16 cellular contexts compared by ENCODE assay signal in genomic region chr17:50181155-50181554, GRCh38. TPM values are rescaled to one million over a fixed set of nuclear protein-coding genes. Genes with fewer than 3 reads are reported as not detected.
DNase-seq lines count a peak whose midpoint lies in the region; ATAC-seq, FAIRE-seq and TF ChIP-seq lines count a peak whose summit lies in the region.
"Had no signal": no experiment of that assay in that cellular context is flagged by ENCODE, and none has a peak within 500 bp of the region (broad histone marks: within the 10 kb centered on the region; RNA-seq: fewer than 3 reads in every experiment).

No MANE protein-coding gene starts in this region.

- no peak for TF ChIP-seq RAD21 in K562 (CRISPR knock-in tag; conservative IDR thresholded peaks at IDR 0.05 in 1 of 2, IDR thresholded peaks at IDR 0.05 in 1 of 2)

- H3K18ac ChIP-seq in mesenchymal stem cell (ENCODE audit: low read depth in 1 of 2, low read length in 2 of 2): peak overlapping the region in 1 of 2 experiments; percentile 76

- TF ChIP-seq EP300 in K562 (IDR thresholded peaks at IDR 0.05; ENCODE audit: low read length): no peak

- TF ChIP-seq CTCF in HEK293 (tag by site-specific recombination; IDR thresholded peaks at IDR 0.05): no peak
- TF ChIP-seq CTCF in K562 (IDR thresholded peaks at IDR 0.05 in 2 of 3, conservative IDR thresholded peaks at IDR 0.05 in 1 of 3; ENCODE audit: insufficient read depth in 2 of 3, low read depth in 1 of 3, low read length in 3 of 3): no peak

- peak overlapping the region; percentile 0 for H2AK5ac ChIP-seq in mesenchymal stem cell (ENCODE audit: low read length, severe bottlenecking)

- H2BK5ac ChIP-seq in mesenchymal stem cell (ENCODE audit: low read depth, low read length, poor library complexity, severe bottlenecking): no peak overlapping the region

- H4K8ac ChIP-seq in mesenchymal stem cell (ENCODE audit: low read length): no peak overlapping the region

- H3K9ac ChIP-seq in K562 (ENCODE audit: insufficient read depth in 1 of 2, low read depth in 2 of 2, low read length in 2 of 2) (no peak overlapping the region), mesenchymal stem cell (ENCODE audit: low read length) (peak overlapping the region; percentile 42)

- H3K4me2 ChIP-seq in K562 (ENCODE audit: insufficient read depth, low read length) (no peak overlapping the region), mesenchymal stem cell (ENCODE audit: low read length, poor library complexity, severe bottlenecking) (no peak overlapping the region)

- H3K4ac ChIP-seq in mesenchymal stem cell (ENCODE audit: low read depth in 1 of 2, low read length in 2 of 2): no peak overlapping the region

- intact Hi-C loops in K562 (cut with micrococcal nuclease): no loop called here

- 5% methylated on average over 13 of the region's 13 CpGs for WGBS in K562 (ENCODE audit: insufficient coverage, low coverage, missing lambda C conversion rate)
- 94% methylated on average over 11 of the region's 13 CpGs for WGBS in mesenchymal stem cell

- no peaks in the 10 kb centered on the region for H3K79me1 ChIP-seq in mesenchymal stem cell (replicated peaks; ENCODE audit: low read length, poor library complexity, severe bottlenecking)

- H3K27me3 ChIP-seq in K562 (ENCODE audit: control insufficient read depth in 2 of 2, insufficient read depth in 2 of 2, low read length in 2 of 2): peaks cover 31 to 52% of the 10 kb centered on the region in 2 experiments
- H3K27me3 ChIP-seq in mesenchymal stem cell (ENCODE audit: control insufficient read depth in 1 of 2, insufficient read depth in 1 of 2, low read length in 2 of 2): no peaks in the 10 kb centered on the region
- H3K27me3 ChIP-seq: upper lobe of left lung had no signal

- H2BK120ac ChIP-seq in mesenchymal stem cell (ENCODE audit: low read depth, low read length): no peak overlapping the region

- no peak overlapping the region for H2BK15ac ChIP-seq in mesenchymal stem cell (ENCODE audit: low read depth, poor library complexity, severe bottlenecking)

- ATAC-seq in K562: no peak
- ATAC-seq: T-helper 17 cell had no signal

- H3K23ac ChIP-seq in mesenchymal stem cell (ENCODE audit: low read length in 2 of 2): no peak overlapping the region

- H3K14ac ChIP-seq in mesenchymal stem cell (ENCODE audit: low read length in 2 of 2): no peak overlapping the region

- no peak for TF ChIP-seq POLR2A in K562 (conservative IDR thresholded peaks at IDR 0.05)

- H3K4me1 ChIP-seq in HEK293 (ENCODE audit: control insufficient read depth, insufficient read depth, low read length) (peaks cover 11% of the 10 kb centered on the region), K562 (replicated peaks in 1 of 2; ENCODE audit: control insufficient read depth in 2 of 2, insufficient read depth in 2 of 2, low read length in 2 of 2) (peaks cover 8 to 36% of the 10 kb centered on the region in 2 experiments; a peak in 4 of 5 replicates), mesenchymal stem cell (ENCODE audit: control insufficient read depth, insufficient read depth, low read depth, low read length) (peaks cover 57% of the 10 kb centered on the region)

- H4K91ac ChIP-seq in mesenchymal stem cell (ENCODE audit: low read length): peak overlapping the region; percentile 5

- FAIRE-seq in K562 (lab: Jason Lieb, UNC): no peak

- H3K9me1 ChIP-seq in K562 (ENCODE audit: control insufficient read depth, insufficient read depth, low read length): no peaks in the 10 kb centered on the region

- H3K79me2 ChIP-seq in K562 (ENCODE audit: control insufficient read depth, insufficient read depth, low read length): no peaks in the 10 kb centered on the region

- BruUV-seq in K562 (replicated peaks; lab: Mats Ljungman, UMichigan): no TSS peak

- peaks cover 0 to 9% of the 10 kb centered on the region in 2 experiments; a peak in 1 of 3 replicates for H3K36me3 ChIP-seq in HEK293 (ENCODE audit: control insufficient read depth in 2 of 2, insufficient read depth in 1 of 2, low read length in 2 of 2)
- no peaks in the 10 kb centered on the region for H3K36me3 ChIP-seq in K562 (ENCODE audit: control insufficient read depth, insufficient read depth, low read length)
- H3K36me3 ChIP-seq in mesenchymal stem cell (ENCODE audit: control insufficient read depth in 1 of 2, insufficient read depth in 2 of 2, low read depth in 1 of 2, low read length in 2 of 2): peaks cover 25 to 46% of the 10 kb centered on the region in 2 experiments

- no peaks in the 10 kb centered on the region; the same call in 1 of the 2 replicates for H4K20me1 ChIP-seq in K562 (replicated peaks; ENCODE audit: control insufficient read depth, insufficient read depth, low read length)

- H3K27ac ChIP-seq in HEK293 (ENCODE audit: extremely low read depth, low read depth, low read length) (no peak overlapping the region), K562 (ENCODE audit: extremely low read depth, low read depth, low read length) (no peak overlapping the region), mesenchymal stem cell (ENCODE audit: low read length, poor library complexity, severe bottlenecking) (peak overlapping the region; percentile 67), substantia nigra (ENCODE audit: low read depth, low read length, poor library complexity, severe bottlenecking) (peak overlapping the region; percentile 69)
- H3K27ac ChIP-seq: upper lobe of left lung had no signal

- POLR2A ChIA-PET in HEK293 (lab: Yijun Ruan, JAX): no interaction called here
- POLR2A ChIA-PET in K562 (lab: Yijun Ruan, JAX): no interaction called here

- H3K4me3 ChIP-seq in HEK293 (ENCODE audit: low read depth, low read length) (no peak overlapping the region), K562 (no peak overlapping the region), mesenchymal stem cell (ENCODE audit: insufficient read depth in 1 of 2, low read depth in 1 of 2, low read length in 2 of 2) (no peak overlapping the region)
- H3K4me3 ChIP-seq: upper lobe of left lung had no signal

- H2AFZ ChIP-seq in K562 (ENCODE audit: low read depth, low read length): no peak overlapping the region
- H2AFZ ChIP-seq in mesenchymal stem cell (ENCODE audit: low read depth, low read length): no peak overlapping the region

- no peak overlapping the region for H2BK12ac ChIP-seq in mesenchymal stem cell (ENCODE audit: low read length in 2 of 2)

- in situ Hi-C loops in K562 (cut with MboI): no loop called here

- CTCF ChIA-PET in HEK293 (lab: Yijun Ruan, JAX): interaction anchor here (0.6 to 3.2 kb wide), 8 partner anchors 11 to 230 kb away, joined by 3 to 17 read pairs (median 4); no protein-coding TSS in a partner anchor
- CTCF ChIA-PET in K562 (lab: Yijun Ruan, JAX; ENCODE audit: low intra/inter-chr PET ratio): no interaction called here

- no peak for DNase-seq in K562 (ENCODE audit: extremely low read depth in 1 of 4, low spot score in 3 of 4)
- DNase-seq in mesenchymal stem cell: no peak
- peak in 41 of 49 donors; percentile 3 to 83 (median 45) for DNase-seq in substantia nigra (lab: John Stamatoyannopoulos, UW)
- no peak for DNase-seq in NCI-H524 treated with DMSO at 0.1 percent for 48 hours (lab: John Stamatoyannopoulos, UW)
- no peak for DNase-seq in effector CD8-positive, alpha-beta T cell (lab: John Stamatoyannopoulos, UW)
- no peak for DNase-seq in mesenteric fat pad (ENCODE audit: low spot score)
- DNase-seq: activated CD4-positive, alpha-beta T cell treated with anti-CD3 and anti-CD28 coated beads for 1 hour; islet precursor cell; NCI-H2081; NCI-H69; stimulated activated CD8-positive, alpha-beta memory T cell treated with anti-CD3 and anti-CD28 coated beads, Interleukin-4, amount 100 ng/mL, for 48 hours; T-helper 17 cell had no signal

- H3K9me3 ChIP-seq in HEK293 (ENCODE audit: control insufficient read depth, insufficient read depth, low read depth, low read length) (no peaks in the 10 kb centered on the region), K562 (replicated peaks; ENCODE audit: control insufficient read depth, insufficient read depth, low read depth, low read length) (no peaks in the 10 kb centered on the region), mesenchymal stem cell (ENCODE audit: control insufficient read depth, low read length) (no peaks in the 10 kb centered on the region)
- H3K9me3 ChIP-seq: upper lobe of left lung had no signal

RNA-seq across cellular contexts. Expression of gene SGCA, which starts 15.3 kb away (rescaled TPM):
- not detected in 2 replicates for total RNA-seq in K562 (2011; cell fraction: chromatin; rRNA removed; ENCODE audit: low replicate concordance)
- not detected in 2 replicates for total RNA-seq in K562 (2011; cell fraction: nucleolus; rRNA removed)
- not detected in 2 replicates for total RNA-seq in K562 (2011; cell fraction: nucleoplasm; rRNA removed)
- total RNA-seq in K562 (2014; rRNA removed) (not detected in 2 replicates), K562 (2014; rRNA removed; fragmentation: Illumina TruSeq; extraction: Trizol) (not detected in 2 replicates), K562 (2015; rRNA removed; fragmentation: Illumina TruSeq; extraction: Trizol) (not detected in 2 replicates), K562 (2021) (not detected in 2 replicates), mesenteric fat pad (0.32 TPM)
- polyA plus RNA-seq in K562 (2011; rRNA removed) (not detected in 2 replicates), K562 (2014; fragmentation: Illumina TruSeq; extraction: Trizol) (not detected in 2 replicates), K562 (2014; fragmentation: Nextera tagmentation; extraction: Ambion mirVana) (not detected), K562 (2014; rRNA removed) (not detected in 2 replicates)
- polyA plus RNA-seq in K562 (2011; cell fraction: cytosol; rRNA removed): not detected in 2 replicates
- not detected in 2 replicates for polyA plus RNA-seq in K562 (2011; cell fraction: nucleus; rRNA removed)
- not detected in 2 replicates for polyA plus RNA-seq in K562 (2012)
- polyA minus RNA-seq in K562 (2011; rRNA and poly(A)+ RNA removed): not detected in 2 replicates
- polyA minus RNA-seq in K562 (2011; cell fraction: cytosol; rRNA and poly(A)+ RNA removed): not detected in 2 replicates
- not detected in 2 replicates for polyA minus RNA-seq in K562 (2011; cell fraction: nucleus; rRNA and poly(A)+ RNA removed)
- polyA plus RNA-seq in mesenchymal stem cell (2013, experiment 1 of 2): 0.14 TPM
- 0.08 TPM for polyA plus RNA-seq in mesenchymal stem cell (2013, experiment 2 of 2)
- total RNA-seq: glomerular endothelial cell, RPMI7951, T-helper 17 cell had no signal

RNA-seq across cellular contexts. Expression of gene COL1A1, which starts 20.3 kb away (rescaled TPM):
- 3.2 and 16.9 TPM in 2 replicates for total RNA-seq in K562 (2011; cell fraction: chromatin; rRNA removed; ENCODE audit: low replicate concordance)
- total RNA-seq in K562 (2011; cell fraction: nucleolus; rRNA removed): 5.7 and 9.0 TPM in 2 replicates
- total RNA-seq in K562 (2011; cell fraction: nucleoplasm; rRNA removed): 3.7 and 4.2 TPM in 2 replicates
- total RNA-seq in K562 (2014; rRNA removed) (0.86 and 0.91 TPM in 2 replicates), K562 (2014; rRNA removed; fragmentation: Illumina TruSeq; extraction: Trizol) (0.15 TPM in 1 of 2 replicates, not detected in the other), K562 (2015; rRNA removed; fragmentation: Illumina TruSeq; extraction: Trizol) (0.08 and 0.18 TPM in 2 replicates), K562 (2021) (2.8 and 3.4 TPM in 2 replicates), mesenteric fat pad (309 TPM)
- polyA plus RNA-seq in K562 (2011; rRNA removed) (0.11 and 0.20 TPM in 2 replicates), K562 (2014; fragmentation: Illumina TruSeq; extraction: Trizol) (0.64 and 0.91 TPM in 2 replicates), K562 (2014; fragmentation: Nextera tagmentation; extraction: Ambion mirVana) (under 1 TPM; 0.04 to 0.06 TPM), K562 (2014; rRNA removed) (0.86 and 0.95 TPM in 2 replicates)
- 0.16 and 0.27 TPM in 2 replicates for polyA plus RNA-seq in K562 (2011; cell fraction: cytosol; rRNA removed)
- 2.0 and 4.9 TPM in 2 replicates for polyA plus RNA-seq in K562 (2011; cell fraction: nucleus; rRNA removed)
- 1.1 and 1.7 TPM in 2 replicates for polyA plus RNA-seq in K562 (2012)
- polyA minus RNA-seq in K562 (2011; rRNA and poly(A)+ RNA removed): 0.25 and 1.1 TPM in 2 replicates
- polyA minus RNA-seq in K562 (2011; cell fraction: cytosol; rRNA and poly(A)+ RNA removed): 2.0 and 3.3 TPM in 2 replicates
- polyA minus RNA-seq in K562 (2011; cell fraction: nucleus; rRNA and poly(A)+ RNA removed): 2.3 and 3.1 TPM in 2 replicates
- polyA plus RNA-seq in mesenchymal stem cell (2013, experiment 1 of 2): 4,381 TPM
- 4,150 TPM for polyA plus RNA-seq in mesenchymal stem cell (2013, experiment 2 of 2)

RNA-seq across cellular contexts. Expression of gene PPP1R9B, which starts 30.7 kb away (rescaled TPM):
- total RNA-seq in K562 (2011; cell fraction: chromatin; rRNA removed; ENCODE audit: low replicate concordance): 29.7 and 49.5 TPM in 2 replicates
- 27.6 and 29.7 TPM in 2 replicates for total RNA-seq in K562 (2011; cell fraction: nucleolus; rRNA removed)
- total RNA-seq in K562 (2011; cell fraction: nucleoplasm; rRNA removed): 29.0 and 30.6 TPM in 2 replicates
- total RNA-seq in K562 (2014; rRNA removed): 45.5 and 52.9 TPM in 2 replicates
- 9.9 and 14.5 TPM in 2 replicates for total RNA-seq in K562 (2014; rRNA removed; fragmentation: Illumina TruSeq; extraction: Trizol)
- total RNA-seq in K562 (2015; rRNA removed; fragmentation: Illumina TruSeq; extraction: Trizol): 28.6 and 29.0 TPM in 2 replicates
- total RNA-seq in K562 (2021): 56.6 and 63.5 TPM in 2 replicates
- polyA plus RNA-seq in K562 (2011; rRNA removed): 11.6 and 12.7 TPM in 2 replicates
- polyA plus RNA-seq in K562 (2011; cell fraction: cytosol; rRNA removed): 11.9 and 15.6 TPM in 2 replicates
- 50.9 and 52.5 TPM in 2 replicates for polyA plus RNA-seq in K562 (2011; cell fraction: nucleus; rRNA removed)
- polyA plus RNA-seq in K562 (2012): 27.4 and 32.9 TPM in 2 replicates
- polyA plus RNA-seq in K562 (2014; fragmentation: Illumina TruSeq; extraction: Trizol): 24.7 and 25.5 TPM in 2 replicates
- under 1 TPM; 0.10 to 0.13 TPM for polyA plus RNA-seq in K562 (2014; fragmentation: Nextera tagmentation; extraction: Ambion mirVana)
- polyA plus RNA-seq in K562 (2014; rRNA removed): 34.2 and 35.7 TPM in 2 replicates
- 18.9 and 21.8 TPM in 2 replicates for polyA minus RNA-seq in K562 (2011; rRNA and poly(A)+ RNA removed)
- 17.7 and 18.7 TPM in 2 replicates for polyA minus RNA-seq in K562 (2011; cell fraction: cytosol; rRNA and poly(A)+ RNA removed)
- polyA minus RNA-seq in K562 (2011; cell fraction: nucleus; rRNA and poly(A)+ RNA removed): 12.4 and 25.9 TPM in 2 replicates
- 34.9 TPM for polyA plus RNA-seq in mesenchymal stem cell (2013, experiment 1 of 2)
- polyA plus RNA-seq in mesenchymal stem cell (2013, experiment 2 of 2): 33.0 TPM
- 56.5 TPM for total RNA-seq in mesenteric fat pad

RNA-seq across cellular contexts. Expression of gene SAMD14, which starts 51.2 kb away (rescaled TPM):
- 0.18 and 1.0 TPM in 2 replicates for total RNA-seq in K562 (2011; cell fraction: chromatin; rRNA removed; ENCODE audit: low replicate concordance)
- total RNA-seq in K562 (2011; cell fraction: nucleolus; rRNA removed): 0.50 TPM in 1 of 2 replicates, not detected in the other
- not detected in 2 replicates for total RNA-seq in K562 (2011; cell fraction: nucleoplasm; rRNA removed)
- total RNA-seq in K562 (2014; rRNA removed): not detected in 2 replicates
- total RNA-seq in K562 (2014; rRNA removed; fragmentation: Illumina TruSeq; extraction: Trizol): not detected in 2 replicates
- total RNA-seq in K562 (2015; rRNA removed; fragmentation: Illumina TruSeq; extraction: Trizol): not detected in 2 replicates
- total RNA-seq in K562 (2021): 0.07 TPM in 1 of 2 replicates, not detected in the other
- polyA plus RNA-seq in K562 (2011; rRNA removed): 0.14 TPM in 1 of 2 replicates, not detected in the other
- polyA plus RNA-seq in K562 (2011; cell fraction: cytosol; rRNA removed): 0.01 and 0.10 TPM in 2 replicates
- 0.15 and 0.24 TPM in 2 replicates for polyA plus RNA-seq in K562 (2011; cell fraction: nucleus; rRNA removed)
- polyA plus RNA-seq in K562 (2012): 0.07 and 0.22 TPM in 2 replicates
- 0.04 TPM in 1 of 2 replicates, not detected in the other for polyA plus RNA-seq in K562 (2014; fragmentation: Illumina TruSeq; extraction: Trizol)
- not detected for polyA plus RNA-seq in K562 (2014; fragmentation: Nextera tagmentation; extraction: Ambion mirVana)
- 0.11 TPM in 1 of 2 replicates, not detected in the other for polyA plus RNA-seq in K562 (2014; rRNA removed)
- polyA minus RNA-seq in K562 (2011; rRNA and poly(A)+ RNA removed): 0.15 TPM in 1 of 2 replicates, not detected in the other
- not detected in 2 replicates for polyA minus RNA-seq in K562 (2011; cell fraction: cytosol; rRNA and poly(A)+ RNA removed)
- not detected in 2 replicates for polyA minus RNA-seq in K562 (2011; cell fraction: nucleus; rRNA and poly(A)+ RNA removed)
- 17.9 TPM for polyA plus RNA-seq in mesenchymal stem cell (2013, experiment 1 of 2)
- 17.2 TPM for polyA plus RNA-seq in mesenchymal stem cell (2013, experiment 2 of 2)
- 1.4 TPM for total RNA-seq in mesenteric fat pad

Comparison
In these comparisons a context has a peak if more than half of its experiments do, and no peak if none do; other contexts are left out.
1. H3K27ac ChIP-seq: peak in mesenchymal stem cell (single experiment) and substantia nigra (single experiment); none in HEK293 (single experiment) and K562 (single experiment).
2. DNase-seq: peak in substantia nigra (41 of 49); none in K562 (0 of 4), mesenchymal stem cell (single experiment), NCI-H524 treated with DMSO at 0.1 percent for 48 hours (single experiment), effector CD8-positive, alpha-beta T cell (single experiment) and mesenteric fat pad (single experiment).
3. RNA of gene COL1A1, which starts 20.3 kb away (total RNA-seq): 309 TPM in mesenteric fat pad (single experiment); 0.08 to 16.9 TPM in K562; every median in the first group is over 10 times any median in the second.